Comparison of ENCODE assay signal across 27 cellular contexts in the genomic region with DNA sequence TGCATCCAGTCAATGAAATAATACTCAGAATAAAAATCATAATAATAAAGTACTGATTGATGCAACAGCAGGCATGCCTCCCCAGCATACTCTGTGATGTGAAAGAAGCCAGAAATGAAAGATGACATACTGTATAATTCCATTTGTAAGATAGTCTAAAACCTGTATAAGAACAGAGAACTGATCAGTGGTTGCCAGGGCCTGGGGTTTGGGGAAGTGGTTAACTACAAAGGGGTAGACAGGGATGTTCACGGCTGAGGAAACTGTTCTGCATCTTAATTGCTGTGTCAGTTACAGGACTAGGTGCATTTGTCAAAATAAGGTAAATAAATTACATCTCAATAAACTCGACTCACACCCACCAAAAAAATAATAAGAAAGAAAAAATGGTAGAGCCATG.
DNase-seq lines count a peak whose midpoint lies in the region; ATAC-seq and TF ChIP-seq lines count a peak whose summit lies in the region.
"Had no signal": no experiment of that assay in that cellular context is flagged by ENCODE, and none has a peak within 500 bp of the region (broad histone marks: within the 10 kb centered on the region; RNA-seq: fewer than 3 reads in every experiment).

No MANE protein-coding gene starts in this region.

- no peak overlapping the region for H3K4me3 ChIP-seq in NB4 (ENCODE audit: low read depth, low read length)
- H3K4me3 ChIP-seq: ascending aorta, GM23338, left lung, stomach, upper lobe of right lung had no signal

- peak; percentile 63 for DNase-seq in NB4 (ENCODE audit: low read depth)
- DNase-seq in epithelial cell of prostate (ENCODE audit: low read depth, low spot score): no peak
- no peak for DNase-seq in AG08395 (ENCODE audit: low spot score)
- DNase-seq in DMS153 treated with DMSO at 0.1 percent for 48 hours (lab: John Stamatoyannopoulos, UW; ENCODE audit: unreplicated experiment): no peak
- DNase-seq in NCI-H1694 (lab: John Stamatoyannopoulos, UW): no peak
- DNase-seq: activated CD4-positive, alpha-beta memory T cell treated with anti-CD3 and anti-CD28 coated beads for 36 hours; activated naive CD4-positive, alpha-beta T cell treated with anti-CD3 and anti-CD28 coated beads, Interleukin-2, amount 50 U/mL, for 16 hours; activated T-cell treated with anti-CD3 and anti-CD28 coated beads, Interleukin-2, amount 50 U/mL, for 24 hours; Caco-2; cerebellar nuclear complex; effector CD8-positive, alpha-beta T cell; IMR-90; left lung; midbrain; NCI-H1092; NCI-H510A; nephron progenitor cell; SHP77; stomach; upper lobe of right lung had no signal

- H3K27ac ChIP-seq in epithelial cell of prostate: peak overlapping the region; percentile 88
- H3K27ac ChIP-seq: ascending aorta, HL-60, left lung, stomach, upper lobe of right lung had no signal

- TF ChIP-seq CTCF in NB4 (IDR thresholded peaks at IDR 0.05; ENCODE audit: low read depth, low read length): no peak

- TF ChIP-seq POLR2A in NB4 (IDR thresholded peaks at IDR 0.05; ENCODE audit: extremely low read depth, insufficient read length): no peak

- ATAC-seq in GM19043 (IDR thresholded peaks at IDR 0.05; ENCODE audit: low read depth, unreplicated experiment) (peak; percentile 77), HG02981 (IDR thresholded peaks at IDR 0.05; ENCODE audit: unreplicated experiment) (peak; percentile 95), GM21390 (IDR thresholded peaks at IDR 0.05; ENCODE audit: unreplicated experiment) (no peak)
- ATAC-seq: GM23338, left lung, upper lobe of right lung, WTC11 had no signal
